11 cellular contexts compared by ENCODE assay signal in genomic region chr3:29515451-29515850, GRCh38.
DNase-seq lines count a peak whose midpoint lies in the region; ATAC-seq and TF ChIP-seq lines count a peak whose summit lies in the region.
"Had no signal": no experiment of that assay in that cellular context is flagged by ENCODE, and none has a peak within 500 bp of the region (broad histone marks: within the 10 kb centered on the region; RNA-seq: fewer than 3 reads in every experiment).

No MANE protein-coding gene starts in this region.

- H3F3A ChIP-seq in PC-3 (ENCODE audit: low read length, unreplicated experiment), result no peaks in the 10 kb centered on the region

- WGBS in iPS DF 6.9 (ENCODE audit: insufficient coverage, insufficient read length), result no CpG with 5 or more reads among the region's 2 CpGs

- H2AFZ ChIP-seq in PC-3 (ENCODE audit: low read length), result no peak overlapping the region

- DNase-seq in EH (ENCODE audit: low read depth), result peak; percentile 62
- DNase-seq in PC-3, result peak; percentile 67
- peak; percentile 20 for DNase-seq in iPS DF 6.9 (ENCODE audit: low read depth, low spot score)
- DNase-seq in G401 (ENCODE audit: low spot score), result no peak
- DNase-seq in NCI-H2227 (lab: John Stamatoyannopoulos, UW; ENCODE audit: unreplicated experiment), result no peak
- DNase-seq in activated CD4-positive, alpha-beta T cell treated with anti-CD3 and anti-CD28 coated beads, Interleukin-2, amount 50 U/mL, for 4 hours, result no peak
- DNase-seq: central memory CD4-positive, alpha-beta T cell; DND-41 had no signal

- no TSS peak for BruUV-seq in PC-3 (replicated peaks; lab: Mats Ljungman, UMichigan)

- no peaks in the 10 kb centered on the region for H3K9me2 ChIP-seq in PC-3 (replicated peaks; ENCODE audit: low read length)

- in situ Hi-C loops in G401 (cut with HindIII; ENCODE audit: low sequenced_read_pairs), result no loop called here

- H3K9me3 ChIP-seq in PC-3 (ENCODE audit: low read length) (no peaks in the 10 kb centered on the region), iPS DF 6.9 (ENCODE audit: control insufficient read depth, insufficient read depth, low read length) (no peaks in the 10 kb centered on the region)

- H4K20me1 ChIP-seq in PC-3 (ENCODE audit: low read length), result no peaks in the 10 kb centered on the region

- POLR2A ChIA-PET in PC-3 (lab: Charles Lee; ENCODE audit: unreplicated experiment), result no interaction called here

- H3K36me3 ChIP-seq in PC-3 (ENCODE audit: low read depth, low read length) (no peaks in the 10 kb centered on the region), iPS DF 6.9 (ENCODE audit: control insufficient read depth, insufficient read depth, low read length) (no peaks in the 10 kb centered on the region)

- CTCF ChIA-PET in PC-3 (lab: Charles Lee), result no interaction called here

- TF ChIP-seq CTCF in PC-3 (conservative IDR thresholded peaks at IDR 0.05; ENCODE audit: low read depth, low read length), result no peak

- no peak overlapping the region for H3K9ac ChIP-seq in PC-3 (ENCODE audit: low read length)

- H3K79me2 ChIP-seq in PC-3 (ENCODE audit: low read length), result no peaks in the 10 kb centered on the region

- H3K4me1 ChIP-seq in PC-3 (ENCODE audit: insufficient read depth, low read length) (peaks cover 20% of the 10 kb centered on the region), iPS DF 6.9 (ENCODE audit: control insufficient read depth, insufficient read depth, low read length) (peaks cover 3% of the 10 kb centered on the region)

- H3K27me3 ChIP-seq in PC-3 (ENCODE audit: low read length) (no peaks in the 10 kb centered on the region), iPS DF 6.9 (ENCODE audit: control insufficient read depth, insufficient read depth, low read length) (no peaks in the 10 kb centered on the region)

- intact Hi-C loops in PC-3 (cut with micrococcal nuclease), result no loop called here

- H3K4me2 ChIP-seq in PC-3 (ENCODE audit: low read length), result peak overlapping the region; percentile 26

- H3K27ac ChIP-seq in PC-3 (ENCODE audit: low read length), result no peak overlapping the region; the same call in 1 of the 2 replicates
- H3K27ac ChIP-seq in iPS DF 6.9 (ENCODE audit: low read length), result no peak overlapping the region

- ATAC-seq in GM21737 (IDR thresholded peaks at IDR 0.05; ENCODE audit: unreplicated experiment), result peak; percentile 59
- ATAC-seq in PC-3, result peak; percentile 94
- no peak for ATAC-seq in GM21515 (IDR thresholded peaks at IDR 0.05; ENCODE audit: unreplicated experiment)

- H3K4me3 ChIP-seq in PC-3 (ENCODE audit: low read length) (no peak overlapping the region), iPS DF 6.9 (ENCODE audit: low read length) (no peak overlapping the region)
- H3K4me3 ChIP-seq: lung had no signal

Comparison
In these comparisons a context has a peak if more than half of its experiments do, and no peak if none do; other contexts are left out.
1. DNase-seq: peak in EH (single experiment), PC-3 (single experiment) and iPS DF 6.9 (single experiment); none in G401 (single experiment), NCI-H2227 (single experiment) and activated CD4-positive, alpha-beta T cell treated with anti-CD3 and anti-CD28 coated beads, Interleukin-2, amount 50 U/mL, for 4 hours (0 of 2).